ENCODE assay signal across 24 cellular contexts in the genomic region with DNA sequence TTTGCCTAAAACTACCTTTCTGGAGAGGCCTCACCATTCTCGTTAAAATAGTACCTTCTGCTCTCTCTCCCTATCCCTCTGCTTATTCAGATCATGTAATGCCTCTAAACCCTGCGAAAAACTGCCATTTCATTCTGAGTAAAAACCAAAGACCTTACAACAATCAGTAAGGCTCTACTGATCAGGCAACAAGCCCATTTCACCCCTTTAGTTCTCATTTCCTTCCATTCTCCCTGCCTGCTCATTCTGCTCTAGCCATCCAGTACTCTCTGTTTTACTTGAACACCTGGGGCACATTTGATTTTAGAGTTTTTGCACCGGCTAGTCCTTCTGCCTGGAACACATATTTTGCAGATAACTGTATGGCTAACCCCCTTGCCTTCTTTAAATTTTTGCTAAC.
DNase-seq lines count a peak whose midpoint lies in the region; ATAC-seq and TF ChIP-seq lines count a peak whose summit lies in the region.
"Had no signal": no experiment of that assay in that cellular context is flagged by ENCODE, and none has a peak within 500 bp of the region (broad histone marks: within the 10 kb centered on the region; RNA-seq: fewer than 3 reads in every experiment).

No MANE protein-coding gene starts in this region.

- DNase-seq in Peyer's patch (no peak), NCI-H2107 treated with DMSO at 0.1 percent for 48 hours (lab: John Stamatoyannopoulos, UW; ENCODE audit: unreplicated experiment) (no peak), globus pallidus (ENCODE audit: low spot score) (no peak)
- DNase-seq: activated T-cell treated with anti-CD3 and anti-CD28 coated beads, Interleukin-2, amount 50 U/mL, for 24 hours; amygdala; CD4-positive, CD25-positive, alpha-beta regulatory T cell; cortex of kidney; DMS 273 treated with DMSO at 0.1 percent for 48 hours; mammary epithelial cell; NCI-H1048; NCI-H2029 treated with DMSO at 0.1 percent for 48 hours; NCI-H446; OCI-M1; Right ventricle myocardium superior; stimulated activated CD4-positive, alpha-beta T cell treated with anti-CD3 and anti-CD28 coated beads, Interleukin-1b, Interleukin-23, amount 100 ng/mL, for 48 hours; T1000 had no signal

- no peak for TF ChIP-seq CTCF in Peyer's patch (IDR thresholded peaks at IDR 0.05)

- H3K4me3 ChIP-seq in Peyer's patch: no peak overlapping the region
- H3K4me3 ChIP-seq: skin epidermis, suprapubic skin, vagina had no signal

- ATAC-seq in GM18858 (IDR thresholded peaks at IDR 0.05; ENCODE audit: unreplicated experiment) (peak; percentile 73), GM21576 (IDR thresholded peaks at IDR 0.05; ENCODE audit: unreplicated experiment) (peak; percentile 58), HG03342 (IDR thresholded peaks at IDR 0.05; ENCODE audit: unreplicated experiment) (peak; percentile 51)
- peak; percentile 65 for ATAC-seq in stimulated activated memory B cell treated with anti-CD40 and anti-IgM and Interleukin-4, amounts not matched to agents 10 μg/mL and 1 μg/mL and 100 μg/mL, for 72 hours

- no peak overlapping the region for H3K4me3 Mint-ChIP-seq in stimulated activated memory B cell treated with anti-CD40 and anti-IgM and Interleukin-4, amounts not matched to agents 10 μg/mL and 1 μg/mL and 100 μg/mL, for 72 hours
- H3K4me3 Mint-ChIP-seq: activated T-cell treated with anti-CD3 and anti-CD28 coated beads, Interleukin-2, amount 50 U/mL, for 24 hours; CD4-positive, CD25-positive, alpha-beta regulatory T cell had no signal

- no peak for TF ChIP-seq POLR2A in Peyer's patch (IDR thresholded peaks at IDR 0.05)

- H3K27me3 ChIP-seq in Peyer's patch: no peaks in the 10 kb centered on the region
- H3K27me3 ChIP-seq: neutrophil, suprapubic skin, vagina had no signal

- H3K9me3 Mint-ChIP-seq in stimulated activated memory B cell treated with anti-CD40 and anti-IgM and Interleukin-4, amounts not matched to agents 10 μg/mL and 1 μg/mL and 100 μg/mL, for 72 hours: no peaks in the 10 kb centered on the region
- H3K9me3 Mint-ChIP-seq: activated T-cell treated with anti-CD3 and anti-CD28 coated beads, Interleukin-2, amount 50 U/mL, for 24 hours had no signal

- H3K27ac Mint-ChIP-seq in stimulated activated memory B cell treated with anti-CD40 and anti-IgM and Interleukin-4, amounts not matched to agents 10 μg/mL and 1 μg/mL and 100 μg/mL, for 72 hours: no peak overlapping the region
- H3K27ac Mint-ChIP-seq: activated T-cell treated with anti-CD3 and anti-CD28 coated beads, Interleukin-2, amount 50 U/mL, for 24 hours; CD4-positive, CD25-positive, alpha-beta regulatory T cell had no signal

- peaks cover 9% of the 10 kb centered on the region for H3K27me3 Mint-ChIP-seq in stimulated activated memory B cell treated with anti-CD40 and anti-IgM and Interleukin-4, amounts not matched to agents 10 μg/mL and 1 μg/mL and 100 μg/mL, for 72 hours
- H3K27me3 Mint-ChIP-seq: activated T-cell treated with anti-CD3 and anti-CD28 coated beads, Interleukin-2, amount 50 U/mL, for 24 hours had no signal

- peaks cover 0 to 6% (median 0%) of the 10 kb centered on the region in 3 donors for H3K36me3 ChIP-seq in Peyer's patch
- H3K36me3 ChIP-seq: neutrophil, suprapubic skin, vagina had no signal

- H3K36me3 Mint-ChIP-seq in stimulated activated memory B cell treated with anti-CD40 and anti-IgM and Interleukin-4, amounts not matched to agents 10 μg/mL and 1 μg/mL and 100 μg/mL, for 72 hours: no peaks in the 10 kb centered on the region
- H3K36me3 Mint-ChIP-seq: CD4-positive, CD25-positive, alpha-beta regulatory T cell had no signal

- H3K4me1 ChIP-seq in Peyer's patch: no peaks in the 10 kb centered on the region
- H3K4me1 ChIP-seq: suprapubic skin, vagina had no signal

- H3K27ac ChIP-seq in Peyer's patch: no peak overlapping the region
- H3K27ac ChIP-seq: neutrophil, skin epidermis, suprapubic skin, vagina had no signal

- H3K4me1 Mint-ChIP-seq in stimulated activated memory B cell treated with anti-CD40 and anti-IgM and Interleukin-4, amounts not matched to agents 10 μg/mL and 1 μg/mL and 100 μg/mL, for 72 hours: no peaks in the 10 kb centered on the region
- H3K4me1 Mint-ChIP-seq: CD4-positive, CD25-positive, alpha-beta regulatory T cell had no signal

- no peaks in the 10 kb centered on the region for H3K9me3 ChIP-seq in Peyer's patch
- H3K9me3 ChIP-seq: neutrophil, suprapubic skin, vagina had no signal
